Comparison of ENCODE assay signal across 8 cellular contexts in genomic region chr3:157127831-157128767, GRCh38. TPM values are rescaled to one million over a fixed set of nuclear protein-coding genes. Genes with fewer than 3 reads are reported as not detected.
DNase-seq lines count a peak whose midpoint lies in the region; ATAC-seq and TF ChIP-seq lines count a peak whose summit lies in the region.

No MANE protein-coding gene starts in this region.

- POLR2A ChIA-PET in AG04450 (lab: Yijun Ruan, JAX), result interaction anchor here (1.8 kb wide), 1 partner anchor 39 kb away, joined by 6 read pairs; no protein-coding TSS in a partner anchor

- in situ Hi-C loops in gastrocnemius medialis (cut with MboI; ENCODE audit: low sequenced_read_pairs in 4 of 4), result no loop called here

- CTCF ChIA-PET in AG04450 (lab: Charles Lee), result interaction anchor here (1.5 to 7.4 kb wide), 2 partner anchors 10 to 455 kb away, joined by 4 to 72 read pairs; no protein-coding TSS in a partner anchor

- no peaks in the 10 kb centered on the region for H3K27me3 ChIP-seq in AG04450 (ENCODE audit: control insufficient read depth, insufficient read depth, low read length)
- H3K27me3 ChIP-seq in gastrocnemius medialis, result no peaks in the 10 kb centered on the region

- no peak for TF ChIP-seq CTCF in AG04450 (IDR thresholded peaks at IDR 0.05; ENCODE audit: low read depth, low read length)
- TF ChIP-seq CTCF in foreskin fibroblast (IDR thresholded peaks at IDR 0.05; ENCODE audit: low read depth, low read length), result no peak
- TF ChIP-seq CTCF in gastrocnemius medialis (IDR thresholded peaks at IDR 0.05 in 4 of 5, conservative IDR thresholded peaks at IDR 0.05 in 1 of 5), result no peak

- H3K36me3 ChIP-seq in gastrocnemius medialis, result no peaks in the 10 kb centered on the region

- DNase-seq in AG04450 (ENCODE audit: low read depth, low spot score), result peak; percentile 27
- peak; percentile 32 for DNase-seq in NCI-H510A treated with DMSO at 0.1 percent for 48 hours (lab: John Stamatoyannopoulos, UW)
- peak; percentile 82 to 84 for DNase-seq in activated T-cell treated with anti-CD3 and anti-CD28 coated beads, Interleukin-2, amount 50 U/mL, for 48 hours
- peak; percentile 89 to 92 for DNase-seq in foreskin fibroblast
- no peak for DNase-seq in gastrocnemius medialis
- no peak for DNase-seq in NCI-H524 treated with DMSO at 0.1 percent for 48 hours (lab: John Stamatoyannopoulos, UW)

- peaks cover 29 to 54% of the 10 kb centered on the region in 2 donors for H3K4me1 ChIP-seq in gastrocnemius medialis

- ATAC-seq in GM21619 (IDR thresholded peaks at IDR 0.05; ENCODE audit: unreplicated experiment) (peak; percentile 53), gastrocnemius medialis (peak in 1 of 2 donors; percentile 40), GM21367 (IDR thresholded peaks at IDR 0.05; ENCODE audit: unreplicated experiment) (no peak)

- no peak for TF ChIP-seq POLR2A in gastrocnemius medialis (IDR thresholded peaks at IDR 0.05)

- H3K4me3 ChIP-seq in AG04450 (ENCODE audit: low read depth, low read length) (no peak overlapping the region), foreskin fibroblast (ENCODE audit: low read depth in 1 of 2, low read length in 2 of 2) (no peak overlapping the region), gastrocnemius medialis (no peak overlapping the region)

- H3K9me3 ChIP-seq in AG04450 (ENCODE audit: control insufficient read depth, insufficient read depth, low read length) (no peaks in the 10 kb centered on the region), gastrocnemius medialis (no peaks in the 10 kb centered on the region)

- peak overlapping the region; percentile 70 for H3K27ac ChIP-seq in AG04450 (ENCODE audit: low read depth, low read length)
- peak overlapping the region; percentile 70 to 86 (median 72) for H3K27ac ChIP-seq in gastrocnemius medialis

- intact Hi-C loops in gastrocnemius medialis (cut with DNase I; ENCODE audit: low total_unique reads), result no loop called here

RNA-seq across cellular contexts. Expression of gene CCNL1, which starts 31.8 kb away (rescaled TPM):
- 113 and 145 TPM in 2 replicates for polyA plus RNA-seq in AG04450 (2011; rRNA removed)
- polyA minus RNA-seq in AG04450 (2011; rRNA and poly(A)+ RNA removed), result 131 and 132 TPM in 2 replicates
- total RNA-seq in gastrocnemius medialis, result 100 to 1,000 TPM in 1 of 4 donors, 10 to 100 TPM in 3; 34.3 to 110 (median 41.3) TPM

Comparison
In these comparisons a context has a peak if more than half of its experiments do, and no peak if none do; other contexts are left out.
1. DNase-seq: peak in AG04450 (single experiment), NCI-H510A treated with DMSO at 0.1 percent for 48 hours (single experiment), activated T-cell treated with anti-CD3 and anti-CD28 coated beads, Interleukin-2, amount 50 U/mL, for 48 hours (2 of 2) and foreskin fibroblast (2 of 2); none in gastrocnemius medialis (0 of 2) and NCI-H524 treated with DMSO at 0.1 percent for 48 hours (single experiment).